Comparison of ENCODE assay signal across 3 cellular contexts in genomic region chr5:57176350-57176857, GRCh38.
TF ChIP-seq lines count a peak whose summit lies in the region.

No MANE protein-coding gene starts in this region.

TF ChIP-seq in IMR-90, 13 proteins besides CTCF, POLR2A, EP300 and RAD21:
- no peak for TF ChIP-seq FOS (IDR thresholded peaks at IDR 0.05; ENCODE audit: low read depth, low read length)
- no peak for TF ChIP-seq NFE2L2 (IDR thresholded peaks at IDR 0.05; ENCODE audit: low read depth, low read length)
- no peak for TF ChIP-seq CHD1 (IDR thresholded peaks at IDR 0.05; ENCODE audit: low read depth, low read length)
- TF ChIP-seq SMC3 (IDR thresholded peaks at IDR 0.05; ENCODE audit: low read depth, low read length): no peak
- TF ChIP-seq ELK1 (IDR thresholded peaks at IDR 0.05; ENCODE audit: borderline replicate concordance, low read depth, low read length): no peak
- TF ChIP-seq MAZ (IDR thresholded peaks at IDR 0.05; ENCODE audit: borderline replicate concordance, low read depth, low read length): no peak
- 0 out of 2 replicates have a peak, but pooled peaks have one; percentile 25 for TF ChIP-seq MXI1 (IDR thresholded peaks at IDR 0.05; ENCODE audit: borderline replicate concordance, low read depth, low read length)
- TF ChIP-seq RFX5 (IDR thresholded peaks at IDR 0.05; ENCODE audit: low read depth, low read length): no peak
- TF ChIP-seq MAFK (IDR thresholded peaks at IDR 0.05; ENCODE audit: low read depth, low read length): no peak
- TF ChIP-seq CEBPB (IDR thresholded peaks at IDR 0.05; ENCODE audit: low read depth, low read length): peak; percentile 62
- TF ChIP-seq USF2 (IDR thresholded peaks at IDR 0.05; ENCODE audit: low read depth, low read length): no peak

TF ChIP-seq in K562, 482 proteins besides CTCF, POLR2A, EP300 and RAD21:
- TF ChIP-seq SAP30 (IDR thresholded peaks at IDR 0.05; ENCODE audit: borderline replicate concordance, insufficient read depth, low read depth, low read length, poor library complexity, severe bottlenecking) (peak; percentile 39), SIN3A (IDR thresholded peaks at IDR 0.05; ENCODE audit: borderline replicate concordance in 2 of 2, control insufficient read depth in 1 of 2, low read depth in 2 of 2, low read length in 2 of 2) (peak in 1 of 2 experiments; percentile 44; a peak in 1 of 4 replicates), HDAC1 (IDR thresholded peaks at IDR 0.05) (peak in 1 of 2 experiments; percentile 26; a peak in 1 of 4 replicates), MNT (conservative IDR thresholded peaks at IDR 0.05) (peak; percentile 55 to 63; a peak in 3 of 4 replicates), RFX1 (IDR thresholded peaks at IDR 0.05) (peak; percentile 11; the same call in 1 of the 2 replicates), ZBTB26 (CRISPR knock-in tag; IDR thresholded peaks at IDR 0.05) (no peak), ILF3 (IDR thresholded peaks at IDR 0.05; ENCODE audit: borderline replicate concordance) (no peak)

TF ChIP-seq in HepG2, 621 proteins besides CTCF, POLR2A, EP300 and RAD21:
- no peak for TF ChIP-seq BRF2 (CRISPR knock-in tag; IDR thresholded peaks at IDR 0.05)
- TF ChIP-seq GRHL1 (CRISPR knock-in tag; conservative IDR thresholded peaks at IDR 0.05): no peak
- TF ChIP-seq MNT (IDR thresholded peaks at IDR 0.05): peak; percentile 31; the same call in 1 of the 2 replicates
- TF ChIP-seq MXI1 (IDR thresholded peaks at IDR 0.05; ENCODE audit: borderline replicate concordance, low read depth, low read length): peak; percentile 38; the same call in 1 of the 3 replicates
- no peak for TF ChIP-seq HNF1A (IDR thresholded peaks at IDR 0.05; ENCODE audit: low read depth)
- no peak for TF ChIP-seq HNF1A (CRISPR knock-in tag; IDR thresholded peaks at IDR 0.05; ENCODE audit: borderline replicate concordance)
- no peak for TF ChIP-seq ZFP36 (IDR thresholded peaks at IDR 0.05; ENCODE audit: borderline replicate concordance, low read depth, low read length, partially characterized antibody)
- TF ChIP-seq DPF2 (CRISPR knock-in tag; IDR thresholded peaks at IDR 0.05; ENCODE audit: borderline replicate concordance, low read depth): no peak
- TF ChIP-seq SAP130 (CRISPR knock-in tag; IDR thresholded peaks at IDR 0.05; ENCODE audit: low read depth): peak; percentile 69
